In genomic region chr3:141336672-141337522, GRCh38 we compare ENCODE assay signal across 8 cellular contexts. TPM values are rescaled to one million over a fixed set of nuclear protein-coding genes. Genes with fewer than 3 reads are reported as not detected.
A peak's percentile ranks its signal among the peaks of the same experiment; 100 is the strongest.
DNase-seq lines count a peak whose midpoint lies in the region; ATAC-seq lines count a peak whose summit lies in the region.

No MANE protein-coding gene starts in this region.

- no peak overlapping the region for H3K4me3 ChIP-seq in ACC112 (ENCODE audit: low read depth, low read length)

- DNase-seq in SK-MEL-5 (ENCODE audit: low read depth, low spot score) (peak; percentile 52), memory B cell (ENCODE audit: low spot score in 2 of 2) (peak in 1 of 2 donors; percentile 28), D341Med (ENCODE audit: low spot score) (no peak)
- no peak for DNase-seq in activated effector memory CD4-positive, alpha-beta T cell treated with Interleukin-2 at 50 U/mL for 16 hours
- no peak for DNase-seq in activated naive CD4-positive, alpha-beta T cell treated with anti-CD3 and anti-CD28 coated beads for 36 hours

- intact Hi-C loops in activated naive CD4-positive, alpha-beta T cell treated with anti-CD3 and anti-CD28 coated beads for 36 hours (cut with micrococcal nuclease), result no loop called here

- CTCF ChIA-PET in activated naive CD4-positive, alpha-beta T cell treated with anti-CD3 and anti-CD28 coated beads for 36 hours (lab: Charles Lee), result interaction anchor here (0.6 to 1.2 kb wide), 3 partner anchors 23 to 118 kb away, joined by 3 to 5 read pairs (median 3); no protein-coding TSS in a partner anchor

- peak overlapping the region; percentile 89 for H3K27ac ChIP-seq in ACC112 (ENCODE audit: low read depth, low read length)

- peaks cover 48% of the 10 kb centered on the region for H3K4me1 ChIP-seq in ACC112 (ENCODE audit: control insufficient read depth, insufficient read depth, low read length, unreplicated experiment)

- ATAC-seq in GM19328 (IDR thresholded peaks at IDR 0.05; ENCODE audit: unreplicated experiment), result peak; percentile 84
- ATAC-seq in HG03159 (IDR thresholded peaks at IDR 0.05; ENCODE audit: unreplicated experiment), result peak; percentile 94
- ATAC-seq in memory B cell (ENCODE audit: low read depth), result peak; percentile 97

- in situ Hi-C loops in SK-MEL-5 (cut with HindIII; ENCODE audit: low pct_unique_long_range_greater_than_20kb, low sequenced_read_pairs), result no loop called here

- H3K27me3 ChIP-seq in ACC112 (ENCODE audit: insufficient read depth, low read length), result no peaks in the 10 kb centered on the region

- no peak overlapping the region for H3K27ac Mint-ChIP-seq in memory B cell
- H3K27ac Mint-ChIP-seq in activated naive CD4-positive, alpha-beta T cell treated with anti-CD3 and anti-CD28 coated beads for 36 hours, result no peak overlapping the region

- peaks cover 13% of the 10 kb centered on the region for H3K27me3 Mint-ChIP-seq in memory B cell
- no peaks in the 10 kb centered on the region for H3K27me3 Mint-ChIP-seq in activated naive CD4-positive, alpha-beta T cell treated with anti-CD3 and anti-CD28 coated beads for 36 hours (ENCODE audit: low read depth)

- no peaks in the 10 kb centered on the region for H3K9me3 Mint-ChIP-seq in memory B cell
- H3K9me3 Mint-ChIP-seq in activated naive CD4-positive, alpha-beta T cell treated with anti-CD3 and anti-CD28 coated beads for 36 hours, result no peaks in the 10 kb centered on the region

- peak overlapping the region; percentile 52 for H3K4me3 Mint-ChIP-seq in memory B cell
- H3K4me3 Mint-ChIP-seq in activated naive CD4-positive, alpha-beta T cell treated with anti-CD3 and anti-CD28 coated beads for 36 hours, result no peak overlapping the region

- no peaks in the 10 kb centered on the region for H3K79me2 ChIP-seq in ACC112 (ENCODE audit: control insufficient read depth, insufficient read depth, low read length, unreplicated experiment)

- H2AFZ ChIP-seq in ACC112 (ENCODE audit: low read length, unreplicated experiment), result peak overlapping the region; percentile 82

- H3K36me3 Mint-ChIP-seq in memory B cell, result peaks cover 6% of the 10 kb centered on the region
- no peaks in the 10 kb centered on the region for H3K36me3 Mint-ChIP-seq in activated naive CD4-positive, alpha-beta T cell treated with anti-CD3 and anti-CD28 coated beads for 36 hours (ENCODE audit: low read depth)

- no peaks in the 10 kb centered on the region for H3K36me3 ChIP-seq in ACC112 (ENCODE audit: insufficient read depth, low read length)

- peaks cover 12% of the 10 kb centered on the region for H3K4me1 Mint-ChIP-seq in memory B cell
- no peaks in the 10 kb centered on the region for H3K4me1 Mint-ChIP-seq in activated naive CD4-positive, alpha-beta T cell treated with anti-CD3 and anti-CD28 coated beads for 36 hours (ENCODE audit: low read depth)

RNA-seq across cellular contexts. Expression of gene ZBTB38, which starts 31.4 kb away (rescaled TPM):
- 106 and 122 TPM in 2 replicates for total RNA-seq in SK-MEL-5 (2014; rRNA removed; shearing (Covaris generic))
- 53.3 and 82.7 TPM in 2 replicates for polyA plus RNA-seq in SK-MEL-5 (2015; cell fraction: cytosol; rRNA removed)
- polyA plus RNA-seq in SK-MEL-5 (2015; cell fraction: nucleus; rRNA removed), result 50.6 and 68.8 TPM in 2 replicates
- total RNA-seq in activated naive CD4-positive, alpha-beta T cell treated with anti-CD3 and anti-CD28 coated beads for 36 hours, result 10 to 100 TPM; 16.3 to 18.6 TPM
